ENCODE assay signal across 14 cellular contexts in genomic region chr5:134129411-134130238, GRCh38. TPM values are rescaled to one million over a fixed set of nuclear protein-coding genes. Genes with fewer than 3 reads are reported as not detected.
DNase-seq lines count a peak whose midpoint lies in the region; ATAC-seq and TF ChIP-seq lines count a peak whose summit lies in the region.
"Had no signal": no experiment of that assay in that cellular context is flagged by ENCODE, and none has a peak within 500 bp of the region (broad histone marks: within the 10 kb centered on the region; RNA-seq: fewer than 3 reads in every experiment).

No MANE protein-coding gene starts in this region.

- H3K27ac ChIP-seq in heart right ventricle = peak overlapping the region in 1 of 10 donors; percentile 72
- peak overlapping the region; percentile 87 for H3K27ac ChIP-seq in thymus (ENCODE audit: low read depth)
- no peak overlapping the region for H3K27ac ChIP-seq in testis
- H3K27ac ChIP-seq: prostate gland had no signal

- CTCF ChIA-PET in activated CD4-positive, alpha-beta memory T cell treated with anti-CD3 and anti-CD28 coated beads, Interleukin-2, amount 10 ng/mL, durations not matched to agents 7 days and 5 days (lab: Charles Lee) = interaction anchor here (0.9 to 2.4 kb wide), 7 partner anchors 9 to 90 kb away, joined by 4 to 10 read pairs (median 5); no protein-coding TSS in a partner anchor

- no peak for ATAC-seq in Right ventricle myocardium inferior
- ATAC-seq in heart right ventricle = no peak
- no peak for ATAC-seq in GM19397 (IDR thresholded peaks at IDR 0.05; ENCODE audit: unreplicated experiment)
- ATAC-seq in HG03025 (IDR thresholded peaks at IDR 0.05; ENCODE audit: low FRiP score, unreplicated experiment) = no peak
- ATAC-seq: left lung had no signal

- H3K4me1 ChIP-seq in heart right ventricle (peaks cover 22 to 68% (median 44%) of the 10 kb centered on the region in 9 donors), thymus (ENCODE audit: control insufficient read depth, insufficient read depth, low read length) (peaks cover 90% of the 10 kb centered on the region), testis (peaks cover 15% of the 10 kb centered on the region)

- peak; percentile 25 for DNase-seq in Right ventricle myocardium inferior (ENCODE audit: missing footprints)
- DNase-seq in heart right ventricle = no peak
- no peak for DNase-seq in activated CD4-positive, alpha-beta memory T cell treated with anti-CD3 and anti-CD28 coated beads, Interleukin-2, amount 10 ng/mL, durations not matched to agents 7 days and 5 days
- DNase-seq in endothelial cell (ENCODE audit: low spot score) = no peak
- no peak for DNase-seq in testis
- DNase-seq: endodermal cell, foreskin fibroblast, IMR-90, NCI-H1048 had no signal

- no peak for TF ChIP-seq POLR2A in testis (IDR thresholded peaks at IDR 0.05)

- H3K27ac Mint-ChIP-seq in activated CD4-positive, alpha-beta memory T cell treated with anti-CD3 and anti-CD28 coated beads, Interleukin-2, amount 10 ng/mL, durations not matched to agents 7 days and 5 days = peak overlapping the region; percentile 78
- peak overlapping the region; percentile 36 for H3K27ac Mint-ChIP-seq in endothelial cell (ENCODE audit: unreplicated experiment)
- H3K27ac Mint-ChIP-seq: endodermal cell had no signal

- intact Hi-C loops in Right ventricle myocardium inferior (cut with DNase I) = no loop called here
- intact Hi-C loops in heart right ventricle (cut with DNase I) = no loop called here
- intact Hi-C loops in testis (cut with DNase I; ENCODE audit: low total_unique reads) = loop anchor here (10.0 kb wide), 1 partner anchor 85 kb away; no protein-coding TSS in a partner anchor

- H3K27me3 Mint-ChIP-seq in activated CD4-positive, alpha-beta memory T cell treated with anti-CD3 and anti-CD28 coated beads, Interleukin-2, amount 10 ng/mL, durations not matched to agents 7 days and 5 days = peaks cover 33% of the 10 kb centered on the region
- H3K27me3 Mint-ChIP-seq in endothelial cell (ENCODE audit: unreplicated experiment) = peaks cover 17% of the 10 kb centered on the region

- H3K4me1 Mint-ChIP-seq in activated CD4-positive, alpha-beta memory T cell treated with anti-CD3 and anti-CD28 coated beads, Interleukin-2, amount 10 ng/mL, durations not matched to agents 7 days and 5 days = peaks cover 75% of the 10 kb centered on the region
- H3K4me1 Mint-ChIP-seq in endothelial cell (ENCODE audit: unreplicated experiment) = peaks cover 37% of the 10 kb centered on the region

- H3K9me3 ChIP-seq in heart right ventricle (no peaks in the 10 kb centered on the region), thymus (ENCODE audit: control insufficient read depth) (no peaks in the 10 kb centered on the region), testis (no peaks in the 10 kb centered on the region)
- H3K9me3 ChIP-seq: left lung, prostate gland had no signal

- WGBS in heart right ventricle, 2 donors = 83% methylated on average over 25 of the region's 25 CpGs
- 80% methylated on average over 25 of the region's 25 CpGs for WGBS in thymus
- WGBS in testis, 2 donors = 88 to 97% methylated on average over 14 to 25 of the region's 25 CpGs

- no peaks in the 10 kb centered on the region for H3K27me3 ChIP-seq in heart right ventricle
- H3K27me3 ChIP-seq in thymus (ENCODE audit: control insufficient read depth, insufficient read depth) = no peaks in the 10 kb centered on the region
- H3K27me3 ChIP-seq in testis = no peaks in the 10 kb centered on the region
- H3K27me3 ChIP-seq: left lung had no signal

- peaks cover 23% of the 10 kb centered on the region for H3K36me3 Mint-ChIP-seq in activated CD4-positive, alpha-beta memory T cell treated with anti-CD3 and anti-CD28 coated beads, Interleukin-2, amount 10 ng/mL, durations not matched to agents 7 days and 5 days (ENCODE audit: low read depth)
- peaks cover 10% of the 10 kb centered on the region for H3K36me3 Mint-ChIP-seq in endothelial cell (ENCODE audit: low read depth, unreplicated experiment)

- H3K4me3 ChIP-seq in heart right ventricle (peak overlapping the region in 1 of 10 donors; percentile 5), thymus (ENCODE audit: low read length) (peak overlapping the region; percentile 38), testis (no peak overlapping the region)
- H3K4me3 ChIP-seq: left lung, prostate gland had no signal

- H3K9me3 Mint-ChIP-seq in activated CD4-positive, alpha-beta memory T cell treated with anti-CD3 and anti-CD28 coated beads, Interleukin-2, amount 10 ng/mL, durations not matched to agents 7 days and 5 days = no peaks in the 10 kb centered on the region
- H3K9me3 Mint-ChIP-seq in endothelial cell (ENCODE audit: unreplicated experiment) = no peaks in the 10 kb centered on the region
- H3K9me3 Mint-ChIP-seq: endodermal cell had no signal

- peaks cover 0 to 38% (median 8%) of the 10 kb centered on the region in 9 donors for H3K36me3 ChIP-seq in heart right ventricle
- peaks cover 98% of the 10 kb centered on the region for H3K36me3 ChIP-seq in thymus (ENCODE audit: control insufficient read depth, insufficient read depth)
- H3K36me3 ChIP-seq in testis (ENCODE audit: low read depth, missing control alignments) = no peaks in the 10 kb centered on the region
- H3K36me3 ChIP-seq: prostate gland had no signal

- POLR2A ChIA-PET in activated CD4-positive, alpha-beta memory T cell treated with anti-CD3 and anti-CD28 coated beads, Interleukin-2, amount 10 ng/mL, durations not matched to agents 7 days and 5 days (lab: Charles Lee) = interaction anchor here (0.8 to 3.5 kb wide), 8 partner anchors 11 to 242 kb away, joined by 3 to 23 read pairs (median 5); partner anchors contain the start of genes SKP1, TCF7 and UBE2B

- peak overlapping the region; percentile 63 for H3K4me3 Mint-ChIP-seq in activated CD4-positive, alpha-beta memory T cell treated with anti-CD3 and anti-CD28 coated beads, Interleukin-2, amount 10 ng/mL, durations not matched to agents 7 days and 5 days
- no peak overlapping the region for H3K4me3 Mint-ChIP-seq in endothelial cell (ENCODE audit: unreplicated experiment)
- H3K4me3 Mint-ChIP-seq: endodermal cell had no signal

- TF ChIP-seq CTCF in heart right ventricle (IDR thresholded peaks at IDR 0.05) (no peak), endothelial cell (IDR thresholded peaks at IDR 0.05; ENCODE audit: unreplicated experiment) (no peak), testis (IDR thresholded peaks at IDR 0.05) (no peak)

RNA-seq across cellular contexts. Expression of gene TCF7, which starts 15.1 kb away (rescaled TPM):
- total RNA-seq in Right ventricle myocardium inferior (2.8 TPM), heart right ventricle (1 to 10 TPM in 9 of 10 donors, under 1 TPM in 1; 0.42 to 5.9 (median 2.0) TPM), endothelial cell (ENCODE audit: unreplicated experiment) (9.5 TPM), testis (10 to 100 TPM; 15.2 to 16.1 TPM)
- polyA plus RNA-seq in heart right ventricle (1 to 10 TPM; 1.0 TPM), thymus (247 TPM), testis (ENCODE audit: insufficient read depth, low read depth, low replicate concordance) (9.9 TPM)
- total RNA-seq in activated CD4-positive, alpha-beta memory T cell treated with anti-CD3 and anti-CD28 coated beads, Interleukin-2, amount 10 ng/mL, durations not matched to agents 7 days and 5 days = 10 to 100 TPM; 19.2 to 21.9 TPM

RNA-seq across cellular contexts. Expression of gene SKP1, which starts 47.1 kb away (rescaled TPM):
- total RNA-seq in Right ventricle myocardium inferior (458 TPM), heart right ventricle (100 to 1,000 TPM; 424 to 543 (median 483) TPM), endothelial cell (ENCODE audit: unreplicated experiment) (471 TPM), testis (100 to 1,000 TPM; 336 to 459 TPM)
- polyA plus RNA-seq in heart right ventricle (100 to 1,000 TPM in 1 of 2 donors, 10 to 100 TPM in 1; 65.2 to 675 TPM), thymus (387 TPM), testis (ENCODE audit: insufficient read depth, low read depth, low replicate concordance) (919 TPM)
- 100 to 1,000 TPM; 197 to 205 TPM for total RNA-seq in activated CD4-positive, alpha-beta memory T cell treated with anti-CD3 and anti-CD28 coated beads, Interleukin-2, amount 10 ng/mL, durations not matched to agents 7 days and 5 days
